In genomic region chr16:5349661-5350060, GRCh38 we compare ENCODE assay signal across 16 cellular contexts.
"Had no signal": no experiment of that assay in that cellular context is flagged by ENCODE, and none has a peak within 500 bp of the region (broad histone marks: within the 10 kb centered on the region; RNA-seq: fewer than 3 reads in every experiment).

No MANE protein-coding gene starts in this region.

- H3K9me3 ChIP-seq: ascending aorta, left lung, right atrium auricular region, suprapubic skin, transverse colon, uterus had no signal

- H3K27me3 ChIP-seq: ascending aorta, left lung, right atrium auricular region, suprapubic skin, transverse colon, uterus had no signal

- ATAC-seq: activated CD4-positive, CD25-positive, alpha-beta regulatory T cell treated with anti-CD3 and anti-CD28 coated beads, Interleukin-2, amount 50 U/mL, for 24 hours; left lung; stimulated activated naive CD8-positive, alpha-beta T cell treated with anti-CD3 and anti-CD28 coated beads, Interleukin-15, amount 100 ng/mL, for 72 hours had no signal

- H3K4me1 ChIP-seq: ascending aorta, left lung, right atrium auricular region, suprapubic skin, transverse colon, uterus had no signal

- DNase-seq: activated CD4-positive, alpha-beta T cell treated with anti-CD3 and anti-CD28 coated beads, Interleukin-2, amount 50 U/mL, for 4 hours; activated gamma-delta T cell; left lung; mammary epithelial cell; stimulated activated CD4-positive, alpha-beta T cell treated with anti-CD3 and anti-CD28 coated beads, Interleukin-2, amount 100 ng/mL, for 48 hours; stimulated activated naive CD8-positive, alpha-beta T cell treated with anti-CD3 and anti-CD28 coated beads, Interleukin-15, amount 100 ng/mL, for 72 hours; T1000; transverse colon; uterus had no signal

- H3K4me3 ChIP-seq: ascending aorta, coronary artery, left lung, right atrium auricular region, skin epidermis, suprapubic skin, transverse colon, uterus had no signal

- FAIRE-seq: frontal cortex had no signal

- H3K36me3 ChIP-seq: ascending aorta, left lung, right atrium auricular region, suprapubic skin, transverse colon, uterus had no signal

- H3K27ac ChIP-seq: ascending aorta, coronary artery, left lung, right atrium auricular region, skin epidermis, suprapubic skin, transverse colon, uterus had no signal
